In the genomic region with DNA sequence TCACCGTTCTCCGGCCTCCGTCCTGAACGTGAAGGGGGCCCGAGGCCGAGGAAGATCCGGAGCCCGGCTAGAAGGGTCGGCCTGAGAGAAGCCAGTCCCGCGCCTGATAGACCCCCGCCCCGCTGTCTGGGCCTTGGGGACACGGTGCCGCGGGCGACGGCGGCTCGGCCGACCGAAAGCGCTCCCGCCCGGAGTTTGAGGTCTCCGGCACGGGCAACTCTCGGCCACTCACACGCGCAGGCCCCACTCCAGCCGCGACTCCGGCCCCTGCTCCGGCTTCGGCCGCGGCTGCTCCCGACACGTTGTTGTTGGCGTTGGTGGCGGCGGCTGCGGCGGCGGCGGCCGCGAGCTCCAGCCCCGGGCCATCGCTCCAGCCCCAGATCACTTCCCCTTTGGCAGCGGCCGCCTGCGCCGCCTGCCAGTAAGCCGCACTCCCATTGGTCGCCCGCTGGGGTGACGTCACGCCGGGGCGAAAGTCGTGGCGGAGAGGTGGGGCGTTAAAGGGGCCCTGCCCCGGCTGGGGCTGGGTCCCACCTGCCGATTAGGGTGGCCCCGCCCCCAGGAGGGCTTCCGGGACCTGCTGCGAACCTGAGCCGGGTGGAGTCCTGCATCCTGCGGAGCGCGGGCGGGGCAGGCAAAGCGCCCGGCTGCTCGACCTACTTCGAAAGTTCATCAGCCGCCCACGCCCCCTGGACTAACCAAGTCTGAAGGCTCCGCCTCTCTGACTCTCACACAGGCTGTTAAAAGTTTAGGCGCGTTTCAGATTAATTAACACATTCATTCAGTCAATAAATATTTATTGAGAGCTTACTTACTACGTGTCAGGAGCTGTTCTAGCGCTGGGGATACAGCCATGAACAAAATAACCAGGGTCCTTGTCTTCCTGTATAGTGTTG, we compare ENCODE assay signal across 1 cellular context.
TF ChIP-seq lines count a peak whose summit lies in the region.

A gene with protein sequence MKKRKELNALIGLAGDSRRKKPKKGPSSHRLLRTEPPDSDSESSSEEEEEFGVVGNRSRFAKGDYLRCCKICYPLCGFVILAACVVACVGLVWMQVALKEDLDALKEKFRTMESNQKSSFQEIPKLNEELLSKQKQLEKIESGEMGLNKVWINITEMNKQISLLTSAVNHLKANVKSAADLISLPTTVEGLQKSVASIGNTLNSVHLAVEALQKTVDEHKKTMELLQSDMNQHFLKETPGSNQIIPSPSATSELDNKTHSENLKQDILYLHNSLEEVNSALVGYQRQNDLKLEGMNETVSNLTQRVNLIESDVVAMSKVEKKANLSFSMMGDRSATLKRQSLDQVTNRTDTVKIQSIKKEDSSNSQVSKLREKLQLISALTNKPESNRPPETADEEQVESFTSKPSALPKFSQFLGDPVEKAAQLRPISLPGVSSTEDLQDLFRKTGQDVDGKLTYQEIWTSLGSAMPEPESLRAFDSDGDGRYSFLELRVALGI (minus strand): TSS at position 388 of the 896 bp plus-strand sequence. CDS start 1,027 bp downstream, outside the sequence.

TF ChIP-seq in GM23338, 12 proteins besides CTCF, POLR2A, EP300 and RAD21:
- TF ChIP-seq REST (IDR thresholded peaks at IDR 0.05; ENCODE audit: unreplicated experiment) (no peak), EZH2phosphoT487 (IDR thresholded peaks at IDR 0.05; ENCODE audit: unreplicated experiment) (no peak), NANOG (IDR thresholded peaks at IDR 0.05; ENCODE audit: borderline replicate concordance) (no peak), ETS1 (IDR thresholded peaks at IDR 0.05) (peak; percentile 60; the same call in 1 of the 2 replicates), ZNF331 (CRISPR knock-in tag; IDR thresholded peaks at IDR 0.05; ENCODE audit: low read depth) (no peak), EZH2 (IDR thresholded peaks at IDR 0.05; ENCODE audit: low read depth, unreplicated experiment) (no peak), POLR2AphosphoS5 (IDR thresholded peaks at IDR 0.05; ENCODE audit: low read depth) (peak; percentile 72), ZNF114 (CRISPR knock-in tag; IDR thresholded peaks at IDR 0.05) (no peak), CREB1 (CRISPR knock-in tag; IDR thresholded peaks at IDR 0.05; ENCODE audit: low read depth) (peak; percentile 97)
- TF ChIP-seq, protein P1, sequence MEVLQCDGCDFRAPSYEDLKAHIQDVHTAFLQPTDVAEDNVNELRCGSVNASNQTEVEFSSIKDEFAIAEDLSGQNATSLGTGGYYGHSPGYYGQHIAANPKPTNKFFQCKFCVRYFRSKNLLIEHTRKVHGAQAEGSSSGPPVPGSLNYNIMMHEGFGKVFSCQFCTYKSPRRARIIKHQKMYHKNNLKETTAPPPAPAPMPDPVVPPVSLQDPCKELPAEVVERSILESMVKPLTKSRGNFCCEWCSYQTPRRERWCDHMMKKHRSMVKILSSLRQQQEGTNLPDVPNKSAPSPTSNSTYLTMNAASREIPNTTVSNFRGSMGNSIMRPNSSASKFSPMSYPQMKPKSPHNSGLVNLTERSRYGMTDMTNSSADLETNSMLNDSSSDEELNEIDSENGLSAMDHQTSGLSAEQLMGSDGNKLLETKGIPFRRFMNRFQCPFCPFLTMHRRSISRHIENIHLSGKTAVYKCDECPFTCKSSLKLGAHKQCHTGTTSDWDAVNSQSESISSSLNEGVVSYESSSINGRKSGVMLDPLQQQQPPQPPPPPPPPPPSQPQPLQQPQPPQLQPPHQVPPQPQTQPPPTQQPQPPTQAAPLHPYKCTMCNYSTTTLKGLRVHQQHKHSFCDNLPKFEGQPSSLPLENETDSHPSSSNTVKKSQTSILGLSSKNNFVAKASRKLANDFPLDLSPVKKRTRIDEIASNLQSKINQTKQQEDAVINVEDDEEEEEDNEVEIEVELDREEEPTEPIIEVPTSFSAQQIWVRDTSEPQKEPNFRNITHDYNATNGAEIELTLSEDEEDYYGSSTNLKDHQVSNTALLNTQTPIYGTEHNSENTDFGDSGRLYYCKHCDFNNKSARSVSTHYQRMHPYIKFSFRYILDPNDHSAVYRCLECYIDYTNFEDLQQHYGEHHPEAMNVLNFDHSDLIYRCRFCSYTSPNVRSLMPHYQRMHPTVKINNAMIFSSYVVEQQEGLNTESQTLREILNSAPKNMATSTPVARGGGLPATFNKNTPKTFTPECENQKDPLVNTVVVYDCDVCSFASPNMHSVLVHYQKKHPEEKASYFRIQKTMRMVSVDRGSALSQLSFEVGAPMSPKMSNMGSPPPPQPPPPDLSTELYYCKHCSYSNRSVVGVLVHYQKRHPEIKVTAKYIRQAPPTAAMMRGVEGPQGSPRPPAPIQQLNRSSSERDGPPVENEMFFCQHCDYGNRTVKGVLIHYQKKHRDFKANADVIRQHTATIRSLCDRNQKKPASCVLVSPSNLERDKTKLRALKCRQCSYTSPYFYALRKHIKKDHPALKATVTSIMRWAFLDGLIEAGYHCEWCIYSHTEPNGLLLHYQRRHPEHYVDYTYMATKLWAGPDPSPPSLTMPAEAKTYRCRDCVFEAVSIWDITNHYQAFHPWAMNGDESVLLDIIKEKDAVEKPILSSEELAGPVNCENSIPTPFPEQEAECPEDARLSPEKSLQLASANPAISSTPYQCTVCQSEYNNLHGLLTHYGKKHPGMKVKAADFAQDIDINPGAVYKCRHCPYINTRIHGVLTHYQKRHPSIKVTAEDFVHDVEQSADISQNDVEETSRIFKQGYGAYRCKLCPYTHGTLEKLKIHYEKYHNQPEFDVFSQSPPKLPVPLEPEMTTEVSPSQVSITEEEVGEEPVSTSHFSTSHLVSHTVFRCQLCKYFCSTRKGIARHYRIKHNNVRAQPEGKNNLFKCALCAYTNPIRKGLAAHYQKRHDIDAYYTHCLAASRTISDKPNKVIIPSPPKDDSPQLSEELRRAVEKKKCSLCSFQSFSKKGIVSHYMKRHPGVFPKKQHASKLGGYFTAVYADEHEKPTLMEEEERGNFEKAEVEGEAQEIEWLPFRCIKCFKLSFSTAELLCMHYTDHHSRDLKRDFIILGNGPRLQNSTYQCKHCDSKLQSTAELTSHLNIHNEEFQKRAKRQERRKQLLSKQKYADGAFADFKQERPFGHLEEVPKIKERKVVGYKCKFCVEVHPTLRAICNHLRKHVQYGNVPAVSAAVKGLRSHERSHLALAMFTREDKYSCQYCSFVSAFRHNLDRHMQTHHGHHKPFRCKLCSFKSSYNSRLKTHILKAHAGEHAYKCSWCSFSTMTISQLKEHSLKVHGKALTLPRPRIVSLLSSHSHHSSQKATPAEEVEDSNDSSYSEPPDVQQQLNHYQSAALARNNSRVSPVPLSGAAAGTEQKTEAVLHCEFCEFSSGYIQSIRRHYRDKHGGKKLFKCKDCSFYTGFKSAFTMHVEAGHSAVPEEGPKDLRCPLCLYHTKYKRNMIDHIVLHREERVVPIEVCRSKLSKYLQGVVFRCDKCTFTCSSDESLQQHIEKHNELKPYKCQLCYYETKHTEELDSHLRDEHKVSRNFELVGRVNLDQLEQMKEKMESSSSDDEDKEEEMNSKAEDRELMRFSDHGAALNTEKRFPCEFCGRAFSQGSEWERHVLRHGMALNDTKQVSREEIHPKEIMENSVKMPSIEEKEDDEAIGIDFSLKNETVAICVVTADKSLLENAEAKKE (CRISPR knock-in tag; IDR thresholded peaks at IDR 0.05): no peak
TF ChIP-seq in GM23338: peak in this region for 3.
